23 cellular contexts compared by ENCODE assay signal in genomic region chr2:2717406-2717805, GRCh38.
"Had no signal": no experiment of that assay in that cellular context is flagged by ENCODE, and none has a peak within 500 bp of the region (broad histone marks: within the 10 kb centered on the region; RNA-seq: fewer than 3 reads in every experiment).

No MANE protein-coding gene starts in this region.

- H3K27ac Mint-ChIP-seq: T-cell; T-helper 1 cell treated with Interleukin-12 subunit alpha and Interleukin-12 subunit beta and Interleukin-4 antibody, amounts not matched to agents 30 μg/mL and 1 μg/mL, for 36 hours had no signal

- H3K4me3 ChIP-seq: MG63 had no signal

- ATAC-seq: HepG2, Panc1, PC-3, T-cell had no signal

- H3K36me3 ChIP-seq: MG63 had no signal

- H3K36me3 Mint-ChIP-seq: T-cell had no signal

- H3K4me3 Mint-ChIP-seq: T-cell; T-helper 1 cell treated with Interleukin-12 subunit alpha and Interleukin-12 subunit beta and Interleukin-4 antibody, amounts not matched to agents 30 μg/mL and 1 μg/mL, for 36 hours had no signal

- H3K27ac ChIP-seq: RWPE1 had no signal

- H3K9me3 ChIP-seq: MG63, SK-N-SH had no signal

- H3K4me1 Mint-ChIP-seq: T-cell had no signal

- DNase-seq: IMR-90, Karpas-422, KG1, MG63, NCI-H1092, NCI-H1105 treated with DMSO at 0.1 percent for 48 hours, NCI-H1417 treated with DMSO at 0.1 percent for 48 hours, NCI-H146, NCI-H1694 treated with DMSO at 0.1 percent for 48 hours, NCI-H1930, NCI-H2081, NCI-H226, NCI-H526 treated with DMSO at 0.1 percent for 48 hours, NCI-H774, PC-3, SHP77, SK-N-SH, SW 1271, T-cell had no signal

- H3K9me3 Mint-ChIP-seq: T-cell; T-helper 1 cell treated with Interleukin-12 subunit alpha and Interleukin-12 subunit beta and Interleukin-4 antibody, amounts not matched to agents 30 μg/mL and 1 μg/mL, for 36 hours had no signal
